ENCODE assay signal across 18 cellular contexts in the genomic region with DNA sequence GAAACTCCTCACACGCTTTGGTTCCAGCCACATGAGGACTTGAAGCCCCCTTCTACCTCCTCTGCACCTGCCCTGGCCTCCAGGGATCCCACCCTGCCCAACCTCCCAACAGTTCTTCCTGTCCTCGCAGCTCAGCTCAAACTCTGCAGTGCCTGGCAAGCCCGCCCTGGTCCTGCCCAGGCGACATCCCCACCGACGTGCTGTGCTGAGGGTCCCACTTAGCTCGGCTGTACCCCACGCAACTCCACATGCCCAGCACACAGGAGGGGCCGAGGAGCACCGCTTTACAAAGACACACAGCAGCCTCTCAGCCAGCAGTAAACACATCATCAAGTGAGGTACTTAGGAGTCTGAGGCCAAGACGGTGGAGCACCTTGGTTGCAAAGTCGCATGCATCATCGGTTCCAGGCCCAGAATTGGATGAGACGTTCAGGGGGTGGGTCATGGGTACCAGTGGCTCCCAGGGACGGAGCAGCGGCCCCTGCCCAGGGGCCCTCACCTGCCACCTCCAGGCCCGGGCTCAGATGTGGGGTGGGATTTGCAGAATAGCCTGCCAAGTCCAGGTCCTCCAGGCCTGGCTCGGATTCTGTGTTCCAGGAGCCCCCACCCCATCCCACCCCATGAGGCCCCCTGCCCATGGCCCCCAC.
"Had no signal": no experiment of that assay in that cellular context is flagged by ENCODE, and none has a peak within 500 bp of the region (broad histone marks: within the 10 kb centered on the region; RNA-seq: fewer than 3 reads in every experiment).

No MANE protein-coding gene starts in this region.

- H3K36me3 Mint-ChIP-seq: activated naive CD4-positive, alpha-beta T cell treated with anti-CD3 and anti-CD28 coated beads, Interleukin-2, amount 50 U/mL, for 24 hours; immature natural killer cell; naive thymus-derived CD4-positive, alpha-beta T cell; stimulated activated memory B cell treated with anti-CD40 and anti-IgM and Interleukin-4, amounts not matched to agents 10 μg/mL and 1 μg/mL and 100 μg/mL, for 72 hours had no signal

- H3K36me3 ChIP-seq: ascending aorta, breast epithelium, spleen, uterus had no signal

- H3K9me3 ChIP-seq: ascending aorta, breast epithelium, esophagus squamous epithelium, spleen, testis, uterus had no signal

- H3K9me3 Mint-ChIP-seq: activated naive CD4-positive, alpha-beta T cell treated with anti-CD3 and anti-CD28 coated beads, Interleukin-2, amount 50 U/mL, for 24 hours; activated T-cell treated with anti-CD3 and anti-CD28 coated beads, Interleukin-2, amount 50 U/mL, for 72 hours; immature natural killer cell; stimulated activated memory B cell treated with anti-CD40 and anti-IgM and Interleukin-4, amounts not matched to agents 10 μg/mL and 1 μg/mL and 100 μg/mL, for 72 hours; T-helper 1 cell treated with Interleukin-12 subunit alpha and Interleukin-12 subunit beta and Interleukin-4 antibody, amounts not matched to agents 30 μg/mL and 1 μg/mL, for 36 hours had no signal

- H3K27me3 Mint-ChIP-seq: activated naive CD4-positive, alpha-beta T cell treated with anti-CD3 and anti-CD28 coated beads, Interleukin-2, amount 50 U/mL, for 24 hours had no signal

- ATAC-seq: activated CD4-positive, CD25-positive, alpha-beta regulatory T cell treated with anti-CD3 and anti-CD28 coated beads, Interleukin-2, amount 50 U/mL, for 24 hours; activated T-cell treated with anti-CD3 and anti-CD28 coated beads, Interleukin-2, amount 50 U/mL, for 72 hours; naive thymus-derived CD4-positive, alpha-beta T cell had no signal

- H3K27ac Mint-ChIP-seq: activated naive CD4-positive, alpha-beta T cell treated with anti-CD3 and anti-CD28 coated beads, Interleukin-2, amount 50 U/mL, for 24 hours; activated T-cell treated with anti-CD3 and anti-CD28 coated beads, Interleukin-2, amount 50 U/mL, for 72 hours; naive thymus-derived CD4-positive, alpha-beta T cell; stimulated activated memory B cell treated with anti-CD40 and anti-IgM and Interleukin-4, amounts not matched to agents 10 μg/mL and 1 μg/mL and 100 μg/mL, for 72 hours; T-helper 1 cell treated with Interleukin-12 subunit alpha and Interleukin-12 subunit beta and Interleukin-4 antibody, amounts not matched to agents 30 μg/mL and 1 μg/mL, for 36 hours had no signal

- H3K27me3 ChIP-seq: ascending aorta, breast epithelium, testis, uterus had no signal

- H3K4me1 ChIP-seq: ascending aorta, breast epithelium, testis, uterus had no signal

- H3K4me1 Mint-ChIP-seq: activated naive CD4-positive, alpha-beta T cell treated with anti-CD3 and anti-CD28 coated beads, Interleukin-2, amount 50 U/mL, for 24 hours; immature natural killer cell; naive thymus-derived CD4-positive, alpha-beta T cell had no signal

- H3K27ac ChIP-seq: ascending aorta, spleen, testis, uterus had no signal

- DNase-seq: activated CD4-positive, alpha-beta T cell treated with anti-CD3 and anti-CD28 coated beads, Interleukin-2, amount 50 U/mL, for 4 hours; activated gamma-delta T cell; activated T-cell treated with anti-CD3 and anti-CD28 coated beads, Interleukin-2, amount 50 U/mL, for 72 hours; effector CD8-positive, alpha-beta T cell; esophagus squamous epithelium; immature natural killer cell; left cardiac atrium; naive thymus-derived CD4-positive, alpha-beta T cell; spleen; stimulated activated CD4-positive, alpha-beta T cell treated with anti-CD3 and anti-CD28 coated beads, Interleukin-4, amount 100 ng/mL, for 4 hours; testis; uterus had no signal

- H3K4me3 Mint-ChIP-seq: activated naive CD4-positive, alpha-beta T cell treated with anti-CD3 and anti-CD28 coated beads, Interleukin-2, amount 50 U/mL, for 24 hours; activated T-cell treated with anti-CD3 and anti-CD28 coated beads, Interleukin-2, amount 50 U/mL, for 72 hours; immature natural killer cell; naive thymus-derived CD4-positive, alpha-beta T cell; stimulated activated memory B cell treated with anti-CD40 and anti-IgM and Interleukin-4, amounts not matched to agents 10 μg/mL and 1 μg/mL and 100 μg/mL, for 72 hours; T-helper 1 cell treated with Interleukin-12 subunit alpha and Interleukin-12 subunit beta and Interleukin-4 antibody, amounts not matched to agents 30 μg/mL and 1 μg/mL, for 36 hours had no signal

- H3K4me3 ChIP-seq: ascending aorta, breast epithelium, esophagus squamous epithelium, spleen, testis, uterus had no signal
